8 cellular contexts compared by ENCODE assay signal in the genomic region with DNA sequence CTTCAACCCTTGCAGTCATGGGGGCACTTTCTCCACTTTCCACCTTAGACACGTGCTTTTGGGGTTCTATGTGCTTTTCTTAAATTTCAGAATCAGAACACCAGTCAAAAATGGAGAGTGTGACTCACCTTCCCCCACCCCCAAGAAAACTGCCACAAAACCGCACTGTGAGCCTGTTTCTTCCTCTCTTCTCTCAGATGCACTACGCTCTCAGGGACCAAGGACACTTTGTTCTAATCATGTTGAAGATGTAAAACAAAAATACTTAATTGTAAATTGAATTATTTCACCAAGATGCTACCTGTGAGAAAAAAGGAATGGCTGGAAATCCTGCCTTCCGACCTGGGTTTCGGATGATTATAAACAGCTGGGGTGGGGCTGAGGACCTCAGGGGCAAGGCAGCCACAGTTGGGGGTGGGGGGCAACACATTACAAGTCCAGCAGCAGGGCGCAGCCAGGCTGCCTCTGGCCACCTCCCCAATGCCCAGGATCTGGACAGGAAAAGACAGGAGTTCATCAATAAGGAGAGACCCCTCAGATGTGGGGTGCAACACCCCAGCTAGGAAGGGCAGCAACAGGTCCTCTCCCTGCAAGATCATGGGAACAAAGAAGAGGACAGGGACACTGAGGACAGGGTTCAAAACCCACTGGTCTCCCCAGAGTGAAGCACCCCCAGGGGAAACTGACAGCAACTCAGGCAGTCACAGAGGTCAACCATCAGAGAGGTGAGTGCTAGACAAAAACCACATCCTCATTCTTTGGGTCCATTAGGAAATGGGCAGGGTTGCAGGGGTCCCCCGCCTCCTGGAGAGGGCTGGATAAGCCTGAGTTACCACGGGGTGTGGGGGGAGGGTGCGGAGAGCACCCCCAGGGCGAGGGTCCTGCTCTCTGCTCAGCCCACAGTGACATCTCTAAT. TPM values are rescaled to one million over a fixed set of nuclear protein-coding genes. Genes with fewer than 3 reads are reported as not detected.
DNase-seq lines count a peak whose midpoint lies in the region; ATAC-seq and TF ChIP-seq lines count a peak whose summit lies in the region.

No MANE protein-coding gene starts in this region.

- peaks cover 38% of the 10 kb centered on the region for H3K36me3 Mint-ChIP-seq in activated naive CD8-positive, alpha-beta T cell

- H3K9ac ChIP-seq in SU-DHL-6 (ENCODE audit: low read length): no peak overlapping the region

- DNase-seq in GM13977 (ENCODE audit: low spot score): peak; percentile 80
- peak; percentile 48 to 65 for DNase-seq in stimulated activated CD4-positive, alpha-beta T cell treated with anti-CD3 and anti-CD28 coated beads, Interleukin-1b, Interleukin-23, amount 100 ng/mL, for 1 hour (ENCODE audit: low read depth in 2 of 2)
- DNase-seq in prostate gland (ENCODE audit: low spot score): no peak
- DNase-seq in brain microvascular endothelial cell: no peak
- no peak for DNase-seq in left lobe of liver (ENCODE audit: low spot score)

- TF ChIP-seq CTCF in GM13977 (IDR thresholded peaks at IDR 0.05; ENCODE audit: extremely low read depth, insufficient read depth, missing control alignments) (no peak), SU-DHL-6 (IDR thresholded peaks at IDR 0.05; ENCODE audit: insufficient read depth, low read length, poor library complexity, severe bottlenecking) (no peak), prostate gland (IDR thresholded peaks at IDR 0.05) (no peak), brain microvascular endothelial cell (IDR thresholded peaks at IDR 0.05; ENCODE audit: low read depth, low read length, missing control alignments) (no peak)

- no peak for TF ChIP-seq POLR2A in prostate gland (IDR thresholded peaks at IDR 0.05)

- H3K27me3 ChIP-seq in SU-DHL-6 (ENCODE audit: low read length) (no peaks in the 10 kb centered on the region), prostate gland (replicated peaks; ENCODE audit: insufficient read depth) (no peaks in the 10 kb centered on the region), brain microvascular endothelial cell (replicated peaks) (no peaks in the 10 kb centered on the region)

- H3K9me2 ChIP-seq in SU-DHL-6 (replicated peaks; ENCODE audit: insufficient read depth, low read length): no peaks in the 10 kb centered on the region

- no peaks in the 10 kb centered on the region for H3K79me2 ChIP-seq in SU-DHL-6 (ENCODE audit: insufficient read depth, low read length)

- ATAC-seq in HG02884 (IDR thresholded peaks at IDR 0.05; ENCODE audit: unreplicated experiment): peak; percentile 52
- no peak for ATAC-seq in left lobe of liver

- H3K4me1 ChIP-seq in prostate gland (replicated peaks): no peaks in the 10 kb centered on the region

- H3F3A ChIP-seq in SU-DHL-6 (ENCODE audit: insufficient read depth): no peaks in the 10 kb centered on the region

- H3K27me3 Mint-ChIP-seq in activated naive CD8-positive, alpha-beta T cell: no peaks in the 10 kb centered on the region

- peak overlapping the region; percentile 100 for H3K27ac Mint-ChIP-seq in activated naive CD8-positive, alpha-beta T cell

- in situ Hi-C loops in GM13977 (cut with MboI; ENCODE audit: low pct_unique_long_range_greater_than_20kb, low sequenced_read_pairs, unreplicated experiment): no loop called here
- in situ Hi-C loops in brain microvascular endothelial cell (cut with HindIII; ENCODE audit: low pct_ligation_motif_present, low sequenced_read_pairs): no loop called here

- H4K20me1 ChIP-seq in SU-DHL-6 (ENCODE audit: low read depth, low read length): no peaks in the 10 kb centered on the region; the same call in 1 of the 2 replicates

- H3K4me2 ChIP-seq in SU-DHL-6 (ENCODE audit: low read depth, low read length, poor library complexity, severe bottlenecking): peak overlapping the region; percentile 4

- intact Hi-C loops in prostate gland (cut with DNase I): no loop called here

- H3K27ac ChIP-seq in SU-DHL-6 (ENCODE audit: low read depth, low read length): no peak overlapping the region
- no peak overlapping the region for H3K27ac ChIP-seq in prostate gland
- H3K27ac ChIP-seq in brain microvascular endothelial cell: no peak overlapping the region

- no peaks in the 10 kb centered on the region for H3K9me3 ChIP-seq in SU-DHL-6 (ENCODE audit: insufficient read depth, low read length)
- no peaks in the 10 kb centered on the region for H3K9me3 ChIP-seq in prostate gland

- H3K4me3 ChIP-seq in SU-DHL-6 (ENCODE audit: insufficient read depth, low read length, poor library complexity, severe bottlenecking) (no peak overlapping the region), prostate gland (no peak overlapping the region), brain microvascular endothelial cell (ENCODE audit: low read depth, low read length) (no peak overlapping the region)

- no peak overlapping the region for H2AFZ ChIP-seq in SU-DHL-6 (ENCODE audit: low read depth, low read length, severe bottlenecking)

- H3K4me3 Mint-ChIP-seq in activated naive CD8-positive, alpha-beta T cell: peak overlapping the region; percentile 91

- no peaks in the 10 kb centered on the region for H3K9me3 Mint-ChIP-seq in activated naive CD8-positive, alpha-beta T cell (ENCODE audit: low read depth)

- WGBS in prostate gland: 81% methylated on average over 10 of the region's 10 CpGs

- H3K4me1 Mint-ChIP-seq in activated naive CD8-positive, alpha-beta T cell (ENCODE audit: low read depth): peaks cover 94% of the 10 kb centered on the region

- H3K36me3 ChIP-seq in SU-DHL-6 (ENCODE audit: low read length) (no peaks in the 10 kb centered on the region), prostate gland (no peaks in the 10 kb centered on the region), brain microvascular endothelial cell (replicated peaks) (no peaks in the 10 kb centered on the region)

RNA-seq across cellular contexts. Expression of a gene that starts 33.7 kb away (rescaled TPM):
- 10 to 100 TPM; 17.1 to 52.7 TPM for total RNA-seq in prostate gland
- 3.9 TPM for total RNA-seq in left lobe of liver

Comparison
In these comparisons a context has a peak if more than half of its experiments do, and no peak if none do; other contexts are left out.
1. DNase-seq: peak in GM13977 (single experiment) and stimulated activated CD4-positive, alpha-beta T cell treated with anti-CD3 and anti-CD28 coated beads, Interleukin-1b, Interleukin-23, amount 100 ng/mL, for 1 hour (2 of 2); none in prostate gland (single experiment), brain microvascular endothelial cell (single experiment) and left lobe of liver (single experiment).